8 cellular contexts compared by ENCODE assay signal in genomic region chr11:65560555-65561418, GRCh38. TPM values are rescaled to one million over a fixed set of nuclear protein-coding genes. Genes with fewer than 3 reads are reported as not detected.
DNase-seq lines count a peak whose midpoint lies in the region; ATAC-seq and TF ChIP-seq lines count a peak whose summit lies in the region.

No MANE protein-coding gene starts in this region.

- H3K4me3 Mint-ChIP-seq in osteocyte (ENCODE audit: unreplicated experiment), result peak overlapping the region; percentile 5

- H3K4me3 ChIP-seq in SJSA1 (no peak overlapping the region), fibroblast of the aortic adventitia (ENCODE audit: low read depth, low read length) (no peak overlapping the region)

- no peaks in the 10 kb centered on the region for H3K36me3 ChIP-seq in SJSA1

- ATAC-seq in HG03342 (IDR thresholded peaks at IDR 0.05; ENCODE audit: unreplicated experiment), result no peak
- ATAC-seq in GM21528 (IDR thresholded peaks at IDR 0.05; ENCODE audit: low FRiP score, unreplicated experiment), result no peak

- no peak for TF ChIP-seq CTCF in fibroblast of the aortic adventitia (IDR thresholded peaks at IDR 0.05; ENCODE audit: insufficient read depth, low read length)
- TF ChIP-seq CTCF in osteocyte (IDR thresholded peaks at IDR 0.05), result no peak

- peak overlapping the region; percentile 17 for H3K27ac ChIP-seq in SJSA1

- DNase-seq in DMS79 treated with DMSO at 0.1 percent for 48 hours (lab: John Stamatoyannopoulos, UW) (peak; percentile 30), DMS79 (lab: John Stamatoyannopoulos, UW) (no peak), SJSA1 (ENCODE audit: low read depth in 1 of 2, low spot score in 2 of 2) (peak; percentile 81 to 92), fibroblast of the aortic adventitia (ENCODE audit: low read depth) (peak; percentile 66), osteocyte (ENCODE audit: extremely low spot score, unreplicated experiment) (no peak)
- DNase-seq in effector CD4-positive, alpha-beta T cell, result no peak

- H3K9me3 ChIP-seq in SJSA1 (replicated peaks), result no peaks in the 10 kb centered on the region

- peaks cover 53% of the 10 kb centered on the region for H3K4me1 Mint-ChIP-seq in osteocyte (ENCODE audit: unreplicated experiment)

- H3K9me3 Mint-ChIP-seq in osteocyte (ENCODE audit: unreplicated experiment), result no peaks in the 10 kb centered on the region

- no peaks in the 10 kb centered on the region for H3K27me3 Mint-ChIP-seq in osteocyte (ENCODE audit: unreplicated experiment)

- H3K27ac Mint-ChIP-seq in osteocyte (ENCODE audit: unreplicated experiment), result peak overlapping the region; percentile 94

- no peaks in the 10 kb centered on the region for H3K27me3 ChIP-seq in SJSA1 (replicated peaks)

- peaks cover 61% of the 10 kb centered on the region for H3K4me1 ChIP-seq in SJSA1 (replicated peaks)

- H3K36me3 Mint-ChIP-seq in osteocyte (ENCODE audit: unreplicated experiment), result peaks cover 2% of the 10 kb centered on the region

RNA-seq across cellular contexts. Expression of gene LTBP3, which starts 2.6 kb away (rescaled TPM):
- 22.9 and 52.0 TPM in 2 replicates for total RNA-seq in SJSA1 (2014; rRNA removed; shearing (Covaris generic))
- total RNA-seq in fibroblast of the aortic adventitia (ENCODE audit: low replicate concordance) (47.3 and 147 TPM in 2 replicates), osteocyte (219 and 256 TPM in 2 replicates)

RNA-seq across cellular contexts. Expression of gene ZNRD2, which starts 9.5 kb away (rescaled TPM):
- 109 and 111 TPM in 2 replicates for total RNA-seq in SJSA1 (2014; rRNA removed; shearing (Covaris generic))
- total RNA-seq in fibroblast of the aortic adventitia (ENCODE audit: low replicate concordance) (27.2 and 48.0 TPM in 2 replicates), osteocyte (31.3 and 32.7 TPM in 2 replicates)

RNA-seq across cellular contexts. Expression of gene FAM89B, which starts 11.6 kb away (rescaled TPM):
- total RNA-seq in SJSA1 (2014; rRNA removed; shearing (Covaris generic)), result 35.1 and 64.9 TPM in 2 replicates
- 5.6 and 21.6 TPM in 2 replicates for total RNA-seq in fibroblast of the aortic adventitia (ENCODE audit: low replicate concordance)
- 84.2 and 92.1 TPM in 2 replicates for total RNA-seq in osteocyte

RNA-seq across cellular contexts. Expression of gene EHBP1L1, which starts 15.1 kb away (rescaled TPM):
- total RNA-seq in SJSA1 (2014; rRNA removed; shearing (Covaris generic)), result 103 and 107 TPM in 2 replicates
- total RNA-seq in fibroblast of the aortic adventitia (ENCODE audit: low replicate concordance) (52.2 and 58.5 TPM in 2 replicates), osteocyte (39.7 and 42.6 TPM in 2 replicates)

RNA-seq across cellular contexts. Expression of gene KCNK7, which starts 34.8 kb away (rescaled TPM):
- total RNA-seq in SJSA1 (2014; rRNA removed; shearing (Covaris generic)), result 0.13 TPM in 1 of 2 replicates, not detected in the other
- total RNA-seq in fibroblast of the aortic adventitia (ENCODE audit: low replicate concordance), result 0.09 and 0.65 TPM in 2 replicates
- not detected in 2 replicates for total RNA-seq in osteocyte

Comparison
In these comparisons a context has a peak if more than half of its experiments do, and no peak if none do; other contexts are left out.
1. DNase-seq: peak in DMS79 treated with DMSO at 0.1 percent for 48 hours (single experiment), SJSA1 (2 of 2) and fibroblast of the aortic adventitia (single experiment); none in DMS79 (single experiment), osteocyte (single experiment) and effector CD4-positive, alpha-beta T cell (single experiment).